15 cellular contexts compared by ENCODE assay signal in the genomic region with DNA sequence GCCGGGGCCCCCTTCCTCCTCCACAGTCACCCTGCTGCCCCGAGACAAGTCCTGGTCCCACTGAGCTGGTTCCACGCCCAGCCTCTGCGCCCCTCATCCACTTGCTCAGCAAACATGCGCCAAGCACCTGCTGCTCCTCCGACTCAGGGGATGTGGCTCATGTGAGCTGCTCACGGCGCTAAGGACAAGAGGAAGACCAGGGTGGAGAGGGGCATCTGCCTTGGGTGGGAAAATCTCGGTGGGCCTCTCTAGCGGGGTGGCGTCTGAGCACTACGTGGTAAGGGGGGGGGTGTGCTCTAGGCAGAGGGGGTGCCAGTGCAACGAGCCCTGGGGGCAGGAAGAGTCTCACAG. TPM values are rescaled to one million over a fixed set of nuclear protein-coding genes. Genes with fewer than 3 reads are reported as not detected.
DNase-seq lines count a peak whose midpoint lies in the region; ATAC-seq and TF ChIP-seq lines count a peak whose summit lies in the region.
"Had no signal": no experiment of that assay in that cellular context is flagged by ENCODE, and none has a peak within 500 bp of the region (broad histone marks: within the 10 kb centered on the region; RNA-seq: fewer than 3 reads in every experiment).

No MANE protein-coding gene starts in this region.

- no peaks in the 10 kb centered on the region for H3K36me3 ChIP-seq in GM23338 (ENCODE audit: insufficient read depth)
- H3K36me3 ChIP-seq in gastrocnemius medialis: no peaks in the 10 kb centered on the region
- H3K36me3 ChIP-seq: ovary had no signal

- peaks cover 82% of the 10 kb centered on the region for H3K79me2 ChIP-seq in GM23338 (replicated peaks; ENCODE audit: insufficient read depth)

- H3K9me3 ChIP-seq in iPS-18c (ENCODE audit: control insufficient read depth, insufficient read depth, low read length) (no peaks in the 10 kb centered on the region), gastrocnemius medialis (no peaks in the 10 kb centered on the region)
- H3K9me3 ChIP-seq: ovary had no signal

- CTCF ChIA-PET in WTC11 (lab: Charles Lee): interaction anchor here (0.6 to 9.1 kb wide), 6 partner anchors 15 to 187 kb away, joined by 3 to 137 read pairs (median 4); no protein-coding TSS in a partner anchor

- POLR2A ChIA-PET in WTC11 (lab: Charles Lee): interaction anchor here (0.7 to 2.6 kb wide), 4 partner anchors 14 to 1015 kb away, joined by 3 to 8 read pairs (median 4); a partner anchor contains a TSS

- H3K36me3 Mint-ChIP-seq in GM23338 (ENCODE audit: low read depth) (peaks cover 3% of the 10 kb centered on the region; the same call in 1 of the 3 replicates), WTC11 (no peaks in the 10 kb centered on the region)

- no peak for TF ChIP-seq POLR2A in gastrocnemius medialis (IDR thresholded peaks at IDR 0.05)
- TF ChIP-seq POLR2A in GM18505 (IDR thresholded peaks at IDR 0.05; ENCODE audit: borderline replicate concordance, extremely low read depth, insufficient read depth, insufficient read length): no peak

- H4K20me1 ChIP-seq in GM23338 (replicated peaks; ENCODE audit: insufficient read depth): peaks cover 6% of the 10 kb centered on the region

- no peaks in the 10 kb centered on the region for H3K9me3 Mint-ChIP-seq in GM23338
- H3K9me3 Mint-ChIP-seq in WTC11: no peaks in the 10 kb centered on the region
- H3K9me3 Mint-ChIP-seq: activated T-helper 17 cell treated with anti-CD3 and anti-CD28 coated beads, Interleukin-2, amount 50 U/mL, for 72 hours had no signal

- H3K4me1 Mint-ChIP-seq in GM23338 (peaks cover 47% of the 10 kb centered on the region), WTC11 (peaks cover 45% of the 10 kb centered on the region)
- H3K4me1 Mint-ChIP-seq: activated T-helper 17 cell treated with anti-CD3 and anti-CD28 coated beads, Interleukin-2, amount 50 U/mL, for 72 hours had no signal

- TF ChIP-seq CTCF in GM23338 (conservative IDR thresholded peaks at IDR 0.05; ENCODE audit: low read depth in 2 of 2): no peak
- TF ChIP-seq CTCF in WTC11 (IDR thresholded peaks at IDR 0.05): no peak
- TF ChIP-seq CTCF in gastrocnemius medialis (IDR thresholded peaks at IDR 0.05 in 4 of 5, conservative IDR thresholded peaks at IDR 0.05 in 1 of 5): no peak

- H2AFZ ChIP-seq in GM23338: no peak overlapping the region

- in situ Hi-C loops in gastrocnemius medialis (cut with MboI; ENCODE audit: low sequenced_read_pairs in 4 of 4): no loop called here

- peaks cover 28% of the 10 kb centered on the region for H3F3A ChIP-seq in GM23338 (replicated peaks; ENCODE audit: low read depth)

- intact Hi-C loops in gastrocnemius medialis (cut with DNase I; ENCODE audit: low total_unique reads): no loop called here

- DNase-seq in GM23338 (ENCODE audit: low spot score) (no peak), WTC11 (ENCODE audit: low spot score) (peak; percentile 14), gastrocnemius medialis (no peak), epidermal melanocyte (ENCODE audit: insufficient read length, low spot score) (no peak)
- DNase-seq: DMS79 treated with DMSO at 0.1 percent for 48 hours; effector CD8-positive, alpha-beta T cell; MM.1S had no signal

- H3K4me3 ChIP-seq in GM23338 (no peak overlapping the region; the same call in 1 of the 2 replicates), iPS-18c (ENCODE audit: insufficient read depth, low read depth, low read length) (peak overlapping the region; percentile 9; the same call in 1 of the 2 replicates), gastrocnemius medialis (no peak overlapping the region)
- H3K4me3 ChIP-seq: GM12878, ovary had no signal

- H3K27me3 ChIP-seq in GM23338 (ENCODE audit: insufficient read depth) (no peaks in the 10 kb centered on the region), gastrocnemius medialis (no peaks in the 10 kb centered on the region)

- H3K27ac ChIP-seq in GM23338 (ENCODE audit: low read depth): peak overlapping the region; percentile 99
- peak overlapping the region in 3 of 4 donors; percentile 89 to 90 (median 90) for H3K27ac ChIP-seq in gastrocnemius medialis
- H3K27ac ChIP-seq: HL-60, ovary had no signal

- no peaks in the 10 kb centered on the region for H3K9me2 ChIP-seq in GM23338 (ENCODE audit: insufficient read depth)

- H3K4me2 ChIP-seq in GM23338: peak overlapping the region; percentile 97

- H3K27me3 Mint-ChIP-seq in GM23338 (ENCODE audit: insufficient read depth, low read depth, poor library complexity) (peaks cover 18% of the 10 kb centered on the region), WTC11 (ENCODE audit: low read depth) (no peaks in the 10 kb centered on the region)

- ATAC-seq in GM23338: no peak
- ATAC-seq in WTC11: no peak
- ATAC-seq in gastrocnemius medialis: no peak
- no peak for ATAC-seq in HG03159 (IDR thresholded peaks at IDR 0.05; ENCODE audit: unreplicated experiment)
- no peak for ATAC-seq in GM18505 (IDR thresholded peaks at IDR 0.05; ENCODE audit: unreplicated experiment)
- no peak for ATAC-seq in HG02884 (IDR thresholded peaks at IDR 0.05; ENCODE audit: unreplicated experiment)
- ATAC-seq: activated T-helper 17 cell treated with anti-CD3 and anti-CD28 coated beads, Interleukin-2, amount 50 U/mL, for 72 hours; GM12878 had no signal

- H3K27ac Mint-ChIP-seq in GM23338: peak overlapping the region; percentile 94
- peak overlapping the region; percentile 97 for H3K27ac Mint-ChIP-seq in WTC11
- H3K27ac Mint-ChIP-seq: activated T-helper 17 cell treated with anti-CD3 and anti-CD28 coated beads, Interleukin-2, amount 50 U/mL, for 72 hours had no signal

- peak overlapping the region; percentile 26; the same call in 2 of the 3 replicates for H3K4me3 Mint-ChIP-seq in GM23338
- no peak overlapping the region for H3K4me3 Mint-ChIP-seq in WTC11
- H3K4me3 Mint-ChIP-seq: activated T-helper 17 cell treated with anti-CD3 and anti-CD28 coated beads, Interleukin-2, amount 50 U/mL, for 72 hours had no signal

- H3K4me1 ChIP-seq in GM23338 (ENCODE audit: insufficient read depth) (peaks cover 47% of the 10 kb centered on the region), gastrocnemius medialis (peaks cover 50 to 60% of the 10 kb centered on the region in 2 donors)

TF ChIP-seq in GM23338, 12 proteins besides CTCF, POLR2A, EP300 and RAD21 (continues in another document):
- no peak for TF ChIP-seq CREB1 (CRISPR knock-in tag; IDR thresholded peaks at IDR 0.05; ENCODE audit: low read depth)
- TF ChIP-seq EZH2phosphoT487 (IDR thresholded peaks at IDR 0.05; ENCODE audit: unreplicated experiment): no peak
- no peak for TF ChIP-seq POLR2AphosphoS5 (IDR thresholded peaks at IDR 0.05; ENCODE audit: low read depth)
- TF ChIP-seq ZNF114 (CRISPR knock-in tag; IDR thresholded peaks at IDR 0.05): no peak
- TF ChIP-seq ZNF331 (CRISPR knock-in tag; IDR thresholded peaks at IDR 0.05; ENCODE audit: low read depth): no peak

TF ChIP-seq in WTC11, 78 proteins besides CTCF, POLR2A, EP300 and RAD21 (continues in another document):
- TF ChIP-seq, protein P1, sequence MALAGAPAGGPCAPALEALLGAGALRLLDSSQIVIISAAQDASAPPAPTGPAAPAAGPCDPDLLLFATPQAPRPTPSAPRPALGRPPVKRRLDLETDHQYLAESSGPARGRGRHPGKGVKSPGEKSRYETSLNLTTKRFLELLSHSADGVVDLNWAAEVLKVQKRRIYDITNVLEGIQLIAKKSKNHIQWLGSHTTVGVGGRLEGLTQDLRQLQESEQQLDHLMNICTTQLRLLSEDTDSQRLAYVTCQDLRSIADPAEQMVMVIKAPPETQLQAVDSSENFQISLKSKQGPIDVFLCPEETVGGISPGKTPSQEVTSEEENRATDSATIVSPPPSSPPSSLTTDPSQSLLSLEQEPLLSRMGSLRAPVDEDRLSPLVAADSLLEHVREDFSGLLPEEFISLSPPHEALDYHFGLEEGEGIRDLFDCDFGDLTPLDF (CRISPR knock-in tag; IDR thresholded peaks at IDR 0.05): no peak
- TF ChIP-seq, protein P2, sequence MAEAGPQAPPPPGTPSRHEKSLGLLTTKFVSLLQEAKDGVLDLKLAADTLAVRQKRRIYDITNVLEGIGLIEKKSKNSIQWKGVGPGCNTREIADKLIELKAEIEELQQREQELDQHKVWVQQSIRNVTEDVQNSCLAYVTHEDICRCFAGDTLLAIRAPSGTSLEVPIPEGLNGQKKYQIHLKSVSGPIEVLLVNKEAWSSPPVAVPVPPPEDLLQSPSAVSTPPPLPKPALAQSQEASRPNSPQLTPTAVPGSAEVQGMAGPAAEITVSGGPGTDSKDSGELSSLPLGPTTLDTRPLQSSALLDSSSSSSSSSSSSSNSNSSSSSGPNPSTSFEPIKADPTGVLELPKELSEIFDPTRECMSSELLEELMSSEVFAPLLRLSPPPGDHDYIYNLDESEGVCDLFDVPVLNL (CRISPR knock-in tag; IDR thresholded peaks at IDR 0.05; ENCODE audit: borderline replicate concordance, low read depth): no peak

RNA-seq across cellular contexts. Expression of a gene that starts 4.5 kb away (rescaled TPM):
- 215 and 298 TPM in 2 replicates for total RNA-seq in GM23338 (2014; rRNA removed; shearing (Covaris generic))
- 192 and 201 TPM in 2 replicates for polyA plus RNA-seq in GM23338 (2016; fragmentation: Nextera tagmentation; extraction: Ambion mirVana)
- total RNA-seq in WTC11 (2021) (298 to 329 TPM (median 323 TPM) in 3 replicates), gastrocnemius medialis (10 to 100 TPM; 13.0 to 35.8 (median 22.7) TPM)

RNA-seq across cellular contexts. Expression of a gene that starts 24.3 kb away (rescaled TPM):
- total RNA-seq in GM23338 (2014; rRNA removed; shearing (Covaris generic)): 759 and 964 TPM in 2 replicates
- 2,298 and 2,471 TPM in 2 replicates for polyA plus RNA-seq in GM23338 (2016; fragmentation: Nextera tagmentation; extraction: Ambion mirVana)
- total RNA-seq in WTC11 (2021): 2,016 to 2,119 TPM (median 2,047 TPM) in 3 replicates
- 1,000 to 10,000 TPM; 1,167 to 4,037 (median 2,295) TPM for total RNA-seq in gastrocnemius medialis

RNA-seq across cellular contexts. Expression of a gene that starts 44.5 kb away (rescaled TPM):
- total RNA-seq in GM23338 (2014; rRNA removed; shearing (Covaris generic)): 12.6 and 12.7 TPM in 2 replicates
- polyA plus RNA-seq in GM23338 (2016; fragmentation: Nextera tagmentation; extraction: Ambion mirVana): 4.3 and 5.1 TPM in 2 replicates
- total RNA-seq in WTC11 (2021) (7.5 to 10.6 TPM (median 9.2 TPM) in 3 replicates), gastrocnemius medialis (1 to 10 TPM; 3.6 to 9.3 (median 4.2) TPM)

RNA-seq across cellular contexts. Expression of a gene that starts 59.8 kb away (rescaled TPM):
- 223 and 243 TPM in 2 replicates for total RNA-seq in GM23338 (2014; rRNA removed; shearing (Covaris generic))
- 206 and 224 TPM in 2 replicates for polyA plus RNA-seq in GM23338 (2016; fragmentation: Nextera tagmentation; extraction: Ambion mirVana)
- 146 to 160 TPM (median 147 TPM) in 3 replicates for total RNA-seq in WTC11 (2021)
- 100 to 1,000 TPM; 389 to 644 (median 611) TPM for total RNA-seq in gastrocnemius medialis
